ENCODE assay signal across 8 cellular contexts in the genomic region with DNA sequence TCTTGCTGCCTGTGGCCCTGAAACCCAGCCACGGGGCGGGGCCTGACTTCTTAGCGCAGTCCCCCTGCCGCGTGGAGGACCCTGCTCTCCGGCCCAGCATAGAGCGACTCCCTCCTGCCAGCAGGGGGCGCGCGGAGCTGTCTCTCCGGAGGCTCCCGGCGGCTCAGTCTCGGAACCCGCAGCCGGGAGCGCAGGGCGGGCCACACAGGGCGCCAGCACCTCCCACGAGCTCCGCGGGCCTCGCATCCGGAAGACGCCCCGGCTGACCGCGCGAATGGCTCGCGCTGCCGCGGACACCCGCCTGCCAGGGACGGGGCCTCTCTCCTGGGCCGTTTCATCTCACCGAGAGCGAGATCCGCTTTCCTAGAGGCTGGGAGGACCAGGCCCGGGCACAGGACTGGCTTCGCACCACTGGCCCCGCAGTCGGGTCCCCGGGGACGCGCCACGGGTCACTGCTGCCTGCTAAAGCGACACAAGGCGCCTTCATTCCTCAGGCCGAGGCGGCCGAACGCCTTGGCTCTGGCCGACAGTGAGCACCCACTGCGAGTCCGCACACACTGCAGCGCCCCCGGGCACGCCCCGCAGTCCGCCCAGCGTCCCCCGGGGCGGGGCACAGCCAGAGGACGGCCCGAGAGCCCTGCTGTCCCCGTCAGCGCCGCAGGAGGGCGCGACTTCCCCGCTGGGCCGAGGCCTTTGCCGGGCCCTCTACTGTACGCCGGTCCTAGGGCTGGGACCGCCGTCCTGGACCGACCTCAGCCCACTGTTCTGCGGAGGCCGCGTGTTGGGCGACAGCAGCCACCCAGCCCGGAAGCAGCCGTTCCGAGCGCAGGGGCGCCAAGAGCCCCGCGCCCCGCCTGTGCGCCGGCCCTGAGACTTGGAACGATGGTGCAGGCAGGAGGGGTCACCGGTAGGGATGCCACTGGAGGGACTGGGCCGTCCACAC. TPM values are rescaled to one million over a fixed set of nuclear protein-coding genes. Genes with fewer than 3 reads are reported as not detected.
DNase-seq lines count a peak whose midpoint lies in the region; ATAC-seq and TF ChIP-seq lines count a peak whose summit lies in the region.

No MANE protein-coding gene starts in this region.

- under 1% methylated on average over 68 of the region's 96 CpGs for WGBS in prostate gland

- H3K36me3 ChIP-seq in adipocyte (ENCODE audit: control insufficient read depth, insufficient read depth, low read length, severe bottlenecking): no peaks in the 10 kb centered on the region
- no peaks in the 10 kb centered on the region for H3K36me3 ChIP-seq in left ventricle myocardium inferior
- H3K36me3 ChIP-seq in prostate gland: no peaks in the 10 kb centered on the region

- H3K4me1 ChIP-seq in adipocyte (ENCODE audit: control insufficient read depth, insufficient read depth, low read length) (peaks cover 10% of the 10 kb centered on the region), left ventricle myocardium inferior (peaks cover 18% of the 10 kb centered on the region), prostate gland (replicated peaks) (peaks cover 5% of the 10 kb centered on the region)

- intact Hi-C loops in left ventricle myocardium inferior (cut with micrococcal nuclease) (loop anchor here (5.0 kb wide), 1 partner anchor 75 kb away; no protein-coding TSS in a partner anchor), prostate gland (cut with DNase I) (loop anchor here (1.0 to 10.0 kb wide), 3 partner anchors 76 to 297 kb away; partner anchors contain the start of gene FAM168B)

- DNase-seq in NAMALWA (ENCODE audit: low spot score) (peak; percentile 92), SW 1271 (lab: John Stamatoyannopoulos, UW) (peak; percentile 29 to 74), adipocyte (ENCODE audit: low read depth) (peak; percentile 98), left ventricle myocardium inferior (peak; percentile 93), prostate gland (ENCODE audit: low spot score) (peak; percentile 88), ureter (ENCODE audit: low spot score) (peak; percentile 87)

- ATAC-seq in HG02571 (IDR thresholded peaks at IDR 0.05; ENCODE audit: unreplicated experiment): peak; percentile 93

- H3K9me3 ChIP-seq in adipocyte (ENCODE audit: control insufficient read depth, low read length): no peaks in the 10 kb centered on the region
- H3K9me3 ChIP-seq in left ventricle myocardium inferior (replicated peaks): no peaks in the 10 kb centered on the region
- no peaks in the 10 kb centered on the region for H3K9me3 ChIP-seq in prostate gland

- peak; percentile 7 for TF ChIP-seq POLR2A in prostate gland (IDR thresholded peaks at IDR 0.05)

- peak overlapping the region; percentile 91 for H3K4me3 ChIP-seq in adipocyte (ENCODE audit: low read length)
- H3K4me3 ChIP-seq in left ventricle myocardium inferior: peak overlapping the region; percentile 78
- peak overlapping the region; percentile 78 to 89 for H3K4me3 ChIP-seq in prostate gland

- peak overlapping the region; percentile 92 for H3K9ac ChIP-seq in adipocyte (ENCODE audit: low read length)

- H3K27ac ChIP-seq in left ventricle myocardium inferior (replicated peaks) (peak overlapping the region; percentile 92), prostate gland (peak overlapping the region; percentile 90 to 95)

- H3K27me3 ChIP-seq in adipocyte (replicated peaks; ENCODE audit: control insufficient read depth, insufficient read depth, low read length) (peaks cover 8% of the 10 kb centered on the region), left ventricle myocardium inferior (ENCODE audit: low read depth) (peaks cover 31% of the 10 kb centered on the region), prostate gland (replicated peaks; ENCODE audit: insufficient read depth) (no peaks in the 10 kb centered on the region)

- TF ChIP-seq CTCF in GM12874 (IDR thresholded peaks at IDR 0.05; ENCODE audit: insufficient read depth, low read depth, low read length) (peak; percentile 99), left ventricle myocardium inferior (IDR thresholded peaks at IDR 0.05; ENCODE audit: borderline replicate concordance) (peak; percentile 79), prostate gland (IDR thresholded peaks at IDR 0.05) (peak; percentile 72 to 95 (median 88))

RNA-seq across cellular contexts. Expression of gene ARHGEF4, which starts 39.0 kb away (rescaled TPM):
- 5.3 TPM for total RNA-seq in left ventricle myocardium inferior
- total RNA-seq in prostate gland: 10 to 100 TPM in 1 of 2 donors, 1 to 10 TPM in 1; 9.6 to 56.0 TPM
- 16.4 TPM for total RNA-seq in ureter

RNA-seq across cellular contexts. Expression of gene AMER3, which starts 42.4 kb away (rescaled TPM):
- total RNA-seq in left ventricle myocardium inferior: not detected
- total RNA-seq in prostate gland: 10 to 100 TPM in 1 of 2 donors, under 1 TPM in 1; 0.18 to 10.1 TPM
- not detected for total RNA-seq in ureter

Comparison
In these comparisons a context has a peak if more than half of its experiments do, and no peak if none do; other contexts are left out.
1. Peak in every context shown above with its lines: DNase-seq, ATAC-seq, H3K4me3 ChIP-seq and H3K27ac ChIP-seq.